In genomic region chr15:74008901-74009300, GRCh38 we compare ENCODE assay signal across 25 cellular contexts. TPM values are rescaled to one million over a fixed set of nuclear protein-coding genes. Genes with fewer than 3 reads are reported as not detected.
DNase-seq lines count a peak whose midpoint lies in the region; ATAC-seq, FAIRE-seq and TF ChIP-seq lines count a peak whose summit lies in the region.
"Had no signal": no experiment of that assay in that cellular context is flagged by ENCODE, and none has a peak within 500 bp of the region (broad histone marks: within the 10 kb centered on the region; RNA-seq: fewer than 3 reads in every experiment).

No MANE protein-coding gene starts in this region.

- peaks cover 11 to 35% of the 10 kb centered on the region in 2 donors for H3K4me1 ChIP-seq in naive thymus-derived CD4-positive, alpha-beta T cell (ENCODE audit: control insufficient read depth in 2 of 2, insufficient read depth in 2 of 2, low read length in 2 of 2)
- H3K4me1 ChIP-seq in thyroid gland: peaks cover 46 to 76% of the 10 kb centered on the region in 2 donors

- no peaks in the 10 kb centered on the region for H3K27me3 Mint-ChIP-seq in activated naive CD8-positive, alpha-beta T cell treated with anti-CD3 and anti-CD28 coated beads, Interleukin-2, amount 10 ng/mL, durations not matched to agents 7 days and 5 days
- no peaks in the 10 kb centered on the region for H3K27me3 Mint-ChIP-seq in activated naive CD8-positive, alpha-beta T cell treated with anti-CD3 and anti-CD28 coated beads for 36 hours
- no peaks in the 10 kb centered on the region for H3K27me3 Mint-ChIP-seq in WTC11 (ENCODE audit: low read depth)
- H3K27me3 Mint-ChIP-seq in naive thymus-derived CD4-positive, alpha-beta T cell: no peaks in the 10 kb centered on the region
- H3K27me3 Mint-ChIP-seq in activated T-cell treated with anti-CD3 and anti-CD28 coated beads, Interleukin-2, amount 50 U/mL, for 72 hours (ENCODE audit: low read depth): no peaks in the 10 kb centered on the region
- H3K27me3 Mint-ChIP-seq: stimulated activated naive B cell treated with anti-CD40 and anti-IgM and Interleukin-4, amounts not matched to agents 10 μg/mL and 1 μg/mL and 100 μg/mL, for 72 hours; type B pancreatic cell had no signal

- no peak overlapping the region for H3K4me3 Mint-ChIP-seq in activated naive CD8-positive, alpha-beta T cell treated with anti-CD3 and anti-CD28 coated beads, Interleukin-2, amount 10 ng/mL, durations not matched to agents 7 days and 5 days
- no peak overlapping the region for H3K4me3 Mint-ChIP-seq in activated naive CD8-positive, alpha-beta T cell treated with anti-CD3 and anti-CD28 coated beads for 36 hours
- H3K4me3 Mint-ChIP-seq in WTC11: no peak overlapping the region
- peak overlapping the region in 5 of 10 donors; percentile 8 to 40 (median 16) for H3K4me3 Mint-ChIP-seq in naive thymus-derived CD4-positive, alpha-beta T cell
- no peak overlapping the region for H3K4me3 Mint-ChIP-seq in activated T-cell treated with anti-CD3 and anti-CD28 coated beads, Interleukin-2, amount 50 U/mL, for 72 hours
- H3K4me3 Mint-ChIP-seq: neural progenitor cell, type B pancreatic cell had no signal

- H3K4me1 Mint-ChIP-seq in activated naive CD8-positive, alpha-beta T cell treated with anti-CD3 and anti-CD28 coated beads, Interleukin-2, amount 10 ng/mL, durations not matched to agents 7 days and 5 days: peaks cover 55% of the 10 kb centered on the region
- H3K4me1 Mint-ChIP-seq in activated naive CD8-positive, alpha-beta T cell treated with anti-CD3 and anti-CD28 coated beads for 36 hours: peaks cover 53% of the 10 kb centered on the region
- H3K4me1 Mint-ChIP-seq in WTC11: peaks cover 7% of the 10 kb centered on the region; the same call in 1 of the 2 replicates
- H3K4me1 Mint-ChIP-seq in naive thymus-derived CD4-positive, alpha-beta T cell: peaks cover 32 to 76% (median 69%) of the 10 kb centered on the region in 7 donors
- H3K4me1 Mint-ChIP-seq in activated T-cell treated with anti-CD3 and anti-CD28 coated beads, Interleukin-2, amount 50 U/mL, for 72 hours (ENCODE audit: low read depth): peaks cover 63% of the 10 kb centered on the region

- peaks cover 1% of the 10 kb centered on the region for H3K9me3 Mint-ChIP-seq in activated naive CD8-positive, alpha-beta T cell treated with anti-CD3 and anti-CD28 coated beads, Interleukin-2, amount 10 ng/mL, durations not matched to agents 7 days and 5 days
- peaks cover 4% of the 10 kb centered on the region for H3K9me3 Mint-ChIP-seq in activated naive CD8-positive, alpha-beta T cell treated with anti-CD3 and anti-CD28 coated beads for 36 hours
- H3K9me3 Mint-ChIP-seq in WTC11: no peaks in the 10 kb centered on the region
- H3K9me3 Mint-ChIP-seq in naive thymus-derived CD4-positive, alpha-beta T cell: no peaks in the 10 kb centered on the region
- H3K9me3 Mint-ChIP-seq in activated T-cell treated with anti-CD3 and anti-CD28 coated beads, Interleukin-2, amount 50 U/mL, for 72 hours: peaks cover 0 to 7% of the 10 kb centered on the region in 2 donors
- H3K9me3 Mint-ChIP-seq: neural progenitor cell, type B pancreatic cell had no signal

- DNase-seq in activated naive CD8-positive, alpha-beta T cell treated with anti-CD3 and anti-CD28 coated beads, Interleukin-2, amount 10 ng/mL, durations not matched to agents 7 days and 5 days: no peak
- DNase-seq in activated naive CD8-positive, alpha-beta T cell treated with anti-CD3 and anti-CD28 coated beads for 36 hours: no peak
- DNase-seq in WTC11 (ENCODE audit: low spot score): no peak
- no peak for DNase-seq in naive thymus-derived CD4-positive, alpha-beta T cell
- no peak for DNase-seq in thyroid gland
- no peak for DNase-seq in activated T-cell treated with anti-CD3 and anti-CD28 coated beads, Interleukin-2, amount 50 U/mL, for 72 hours
- no peak for DNase-seq in NCI-H1694 treated with DMSO at 0.1 percent for 48 hours (lab: John Stamatoyannopoulos, UW)
- no peak for DNase-seq in GM12891 (ENCODE audit: insufficient read length, low spot score)
- DNase-seq: ACHN; activated CD4-positive, alpha-beta T cell treated with anti-CD3 and anti-CD28 coated beads for 4 hours; activated effector memory CD4-positive, alpha-beta T cell treated with anti-CD3 and anti-CD28 coated beads, Interleukin-2, amount 50 U/mL, for 16 hours; anterior cingulate cortex; C1 segment of cervical spinal cord; central memory CD4-positive, alpha-beta T cell; GOT3; heart right ventricle; left colon; midbrain; NCI-H1092 treated with DMSO at 0.1 percent for 48 hours; NCI-H2029; NCI-H226; NCI-H748 treated with DMSO at 0.1 percent for 48 hours; stimulated activated naive B cell treated with anti-CD40 and anti-IgM and Interleukin-4, amounts not matched to agents 10 μg/mL and 1 μg/mL and 100 μg/mL, for 72 hours had no signal

- CTCF ChIA-PET in WTC11 (lab: Charles Lee): interaction anchor here (2.7 kb wide), 1 partner anchor 36 kb away, joined by 13 read pairs; no protein-coding TSS in a partner anchor
- CTCF ChIA-PET in naive thymus-derived CD4-positive, alpha-beta T cell (lab: Charles Lee): interaction anchor here (0.9 kb wide), 1 partner anchor 33 kb away, joined by 3 read pairs; no protein-coding TSS in a partner anchor

- POLR2A ChIA-PET in activated naive CD8-positive, alpha-beta T cell treated with anti-CD3 and anti-CD28 coated beads, Interleukin-2, amount 10 ng/mL, durations not matched to agents 7 days and 5 days (lab: Charles Lee): no interaction called here
- POLR2A ChIA-PET in WTC11 (lab: Charles Lee): no interaction called here
- POLR2A ChIA-PET in naive thymus-derived CD4-positive, alpha-beta T cell (lab: Charles Lee): interaction anchor here (7.2 kb wide), 1 partner anchor 15 kb away, joined by 62 read pairs; the partner anchor contains the start of genes PML and STOML1

- H3K27ac ChIP-seq in naive thymus-derived CD4-positive, alpha-beta T cell (ENCODE audit: low read depth, low read length): no peak overlapping the region
- peak overlapping the region in 2 of 3 donors; percentile 15 to 66 for H3K27ac ChIP-seq in thyroid gland
- H3K27ac ChIP-seq: neural progenitor cell had no signal

- peaks cover 0 to 13% (median 0%) of the 10 kb centered on the region in 3 experiments for H3K36me3 ChIP-seq in naive thymus-derived CD4-positive, alpha-beta T cell (ENCODE audit: control insufficient read depth in 2 of 3, insufficient read depth in 3 of 3, low read length in 3 of 3)
- peaks cover 0 to 16% of the 10 kb centered on the region in 2 donors for H3K36me3 ChIP-seq in thyroid gland
- H3K36me3 ChIP-seq: neural progenitor cell had no signal

- ATAC-seq in activated naive CD8-positive, alpha-beta T cell treated with anti-CD3 and anti-CD28 coated beads, Interleukin-2, amount 10 ng/mL, durations not matched to agents 7 days and 5 days (ENCODE audit: low read depth): no peak
- ATAC-seq in WTC11: no peak
- ATAC-seq in naive thymus-derived CD4-positive, alpha-beta T cell: no peak
- no peak for ATAC-seq in activated T-cell treated with anti-CD3 and anti-CD28 coated beads, Interleukin-2, amount 50 U/mL, for 72 hours (replicated peaks in 1 of 2)
- ATAC-seq: heart right ventricle; left colon; stimulated activated naive B cell treated with anti-CD40 and anti-IgM and Interleukin-4, amounts not matched to agents 10 μg/mL and 1 μg/mL and 100 μg/mL, for 72 hours had no signal

- no peaks in the 10 kb centered on the region for H3K9me3 ChIP-seq in naive thymus-derived CD4-positive, alpha-beta T cell (ENCODE audit: control insufficient read depth in 2 of 3, low read length in 3 of 3)
- no peaks in the 10 kb centered on the region for H3K9me3 ChIP-seq in thyroid gland
- H3K9me3 ChIP-seq: heart right ventricle had no signal

- H3K27me3 ChIP-seq in naive thymus-derived CD4-positive, alpha-beta T cell (ENCODE audit: control insufficient read depth in 2 of 2, insufficient read depth in 2 of 2, low read length in 2 of 2): no peaks in the 10 kb centered on the region
- H3K27me3 ChIP-seq in thyroid gland: no peaks in the 10 kb centered on the region
- H3K27me3 ChIP-seq: heart right ventricle, neural progenitor cell had no signal

- intact Hi-C loops in naive thymus-derived CD4-positive, alpha-beta T cell (cut with micrococcal nuclease): loop anchor here (5.0 kb wide), 1 partner anchor 37 kb away; no protein-coding TSS in a partner anchor
- intact Hi-C loops in thyroid gland (cut with DNase I): no loop called here

- no peak overlapping the region for H3K4me3 ChIP-seq in naive thymus-derived CD4-positive, alpha-beta T cell (ENCODE audit: low read length)
- H3K4me3 ChIP-seq in thyroid gland (replicated peaks in 1 of 3): no peak overlapping the region
- H3K4me3 ChIP-seq: heart right ventricle, neural progenitor cell had no signal

- peak overlapping the region; percentile 45 for H3K27ac Mint-ChIP-seq in activated naive CD8-positive, alpha-beta T cell treated with anti-CD3 and anti-CD28 coated beads, Interleukin-2, amount 10 ng/mL, durations not matched to agents 7 days and 5 days
- H3K27ac Mint-ChIP-seq in activated naive CD8-positive, alpha-beta T cell treated with anti-CD3 and anti-CD28 coated beads for 36 hours: no peak overlapping the region
- H3K27ac Mint-ChIP-seq in WTC11: 0 out of 2 replicates have a peak overlapping the region, but pooled peaks have one; percentile 34
- H3K27ac Mint-ChIP-seq in naive thymus-derived CD4-positive, alpha-beta T cell: peak overlapping the region in 8 of 9 donors; percentile 24 to 97 (median 81)
- no peak overlapping the region for H3K27ac Mint-ChIP-seq in activated T-cell treated with anti-CD3 and anti-CD28 coated beads, Interleukin-2, amount 50 U/mL, for 72 hours
- H3K27ac Mint-ChIP-seq: neural progenitor cell, type B pancreatic cell had no signal

- H3K36me3 Mint-ChIP-seq in activated naive CD8-positive, alpha-beta T cell treated with anti-CD3 and anti-CD28 coated beads, Interleukin-2, amount 10 ng/mL, durations not matched to agents 7 days and 5 days: peaks cover 62% of the 10 kb centered on the region
- peaks cover 65% of the 10 kb centered on the region for H3K36me3 Mint-ChIP-seq in activated naive CD8-positive, alpha-beta T cell treated with anti-CD3 and anti-CD28 coated beads for 36 hours
- H3K36me3 Mint-ChIP-seq in WTC11: peaks cover 12% of the 10 kb centered on the region
- H3K36me3 Mint-ChIP-seq in naive thymus-derived CD4-positive, alpha-beta T cell: peaks cover 5 to 56% (median 44%) of the 10 kb centered on the region in 5 donors
- H3K36me3 Mint-ChIP-seq in activated T-cell treated with anti-CD3 and anti-CD28 coated beads, Interleukin-2, amount 50 U/mL, for 72 hours (ENCODE audit: insufficient read depth in 2 of 2): peaks cover 20 to 52% of the 10 kb centered on the region in 2 donors

- WGBS in thyroid gland, 2 donors: 85 to 94% methylated on average over 3 of the region's 3 CpGs

- TF ChIP-seq CTCF in WTC11 (IDR thresholded peaks at IDR 0.05): no peak
- no peak for TF ChIP-seq CTCF in thyroid gland (IDR thresholded peaks at IDR 0.05)

- TF ChIP-seq POLR2A in thyroid gland (IDR thresholded peaks at IDR 0.05): no peak
- TF ChIP-seq POLR2A in GM12891 (IDR thresholded peaks at IDR 0.05; ENCODE audit: low read depth, low read length): no peak

- FAIRE-seq in GM12891 (lab: Jason Lieb, UNC): no peak

RNA-seq across cellular contexts. Expression of gene PML, which starts 14.4 kb away (rescaled TPM):
- 100 to 1,000 TPM; 118 to 120 TPM for total RNA-seq in activated naive CD8-positive, alpha-beta T cell treated with anti-CD3 and anti-CD28 coated beads, Interleukin-2, amount 10 ng/mL, durations not matched to agents 7 days and 5 days
- 10 to 100 TPM; 53.4 to 54.3 TPM for total RNA-seq in activated naive CD8-positive, alpha-beta T cell treated with anti-CD3 and anti-CD28 coated beads for 36 hours
- 39.0 to 47.7 TPM (median 40.5 TPM) in 3 replicates for total RNA-seq in WTC11 (2021)
- 100 to 1,000 TPM in 1 of 5 experiments, 10 to 100 TPM in 4; 42.1 to 113 (median 64.8) TPM for total RNA-seq in naive thymus-derived CD4-positive, alpha-beta T cell
- 10 to 100 TPM; 18.1 to 34.3 TPM for polyA plus RNA-seq in naive thymus-derived CD4-positive, alpha-beta T cell
- total RNA-seq in thyroid gland: 100 to 1,000 TPM in 1 of 4 donors, 10 to 100 TPM in 3; 55.9 to 141 (median 76.5) TPM
- total RNA-seq in activated T-cell treated with anti-CD3 and anti-CD28 coated beads, Interleukin-2, amount 50 U/mL, for 72 hours: 10 to 100 TPM; 70.9 to 71.6 TPM
- polyA plus RNA-seq in GM12891 (2012; ENCODE audit: low read depth, missing spikeins): 47.9 TPM

RNA-seq across cellular contexts. Expression of gene STOML1, which starts 16.8 kb away (rescaled TPM):
- 1 to 10 TPM; 9.4 to 9.5 TPM for total RNA-seq in activated naive CD8-positive, alpha-beta T cell treated with anti-CD3 and anti-CD28 coated beads, Interleukin-2, amount 10 ng/mL, durations not matched to agents 7 days and 5 days
- total RNA-seq in activated naive CD8-positive, alpha-beta T cell treated with anti-CD3 and anti-CD28 coated beads for 36 hours: 10 to 100 TPM in 1 of 2 experiments, 1 to 10 TPM in 1; 8.3 to 10.6 TPM
- total RNA-seq in WTC11 (2021) (5.0 to 5.5 TPM (median 5.4 TPM) in 3 replicates), thyroid gland (10 to 100 TPM; 15.3 to 42.1 (median 30.1) TPM)
- total RNA-seq in naive thymus-derived CD4-positive, alpha-beta T cell: 10 to 100 TPM in 3 of 5 experiments, 1 to 10 TPM in 2; 7.5 to 14.5 (median 12.3) TPM
- 10 to 100 TPM; 18.7 to 21.3 TPM for polyA plus RNA-seq in naive thymus-derived CD4-positive, alpha-beta T cell
- total RNA-seq in activated T-cell treated with anti-CD3 and anti-CD28 coated beads, Interleukin-2, amount 50 U/mL, for 72 hours: 10 to 100 TPM in 1 of 2 donors, 1 to 10 TPM in 1; 7.2 to 15.1 TPM
- polyA plus RNA-seq in GM12891 (2012; ENCODE audit: low read depth, missing spikeins): 6.3 TPM

Comparison
In these comparisons a context has a peak if more than half of its experiments do, and no peak if none do; other contexts are left out.
1. H3K27ac Mint-ChIP-seq: peak in activated naive CD8-positive, alpha-beta T cell treated with anti-CD3 and anti-CD28 coated beads, Interleukin-2, amount 10 ng/mL, durations not matched to agents 7 days and 5 days (single experiment), WTC11 (single experiment) and naive thymus-derived CD4-positive, alpha-beta T cell (8 of 9); none in activated naive CD8-positive, alpha-beta T cell treated with anti-CD3 and anti-CD28 coated beads for 36 hours (single experiment) and activated T-cell treated with anti-CD3 and anti-CD28 coated beads, Interleukin-2, amount 50 U/mL, for 72 hours (single experiment).